22 cellular contexts compared by ENCODE assay signal in the genomic region with DNA sequence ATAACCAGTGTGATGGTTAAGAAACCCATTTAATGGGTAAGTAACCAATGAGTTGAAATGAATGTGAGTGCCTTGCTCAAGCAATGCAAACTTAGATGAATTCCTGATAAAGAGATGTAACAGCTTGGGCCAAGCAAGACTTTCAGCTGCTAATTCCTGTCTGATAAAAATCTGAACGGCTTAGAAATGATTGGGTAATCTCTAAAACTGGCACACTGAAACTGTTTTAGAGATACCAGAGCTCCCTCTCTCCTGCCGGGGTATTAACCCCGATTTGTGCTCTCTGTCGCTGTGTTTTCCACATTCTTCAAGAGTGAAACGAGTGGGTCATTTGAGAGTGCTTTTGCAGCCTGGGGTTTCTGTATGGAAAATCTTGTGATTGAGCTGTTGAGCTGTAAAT.
DNase-seq lines count a peak whose midpoint lies in the region; ATAC-seq and TF ChIP-seq lines count a peak whose summit lies in the region.
"Had no signal": no experiment of that assay in that cellular context is flagged by ENCODE, and none has a peak within 500 bp of the region (broad histone marks: within the 10 kb centered on the region; RNA-seq: fewer than 3 reads in every experiment).

No MANE protein-coding gene starts in this region.

- TF ChIP-seq CTCF in GM06990 (IDR thresholded peaks at IDR 0.05; ENCODE audit: insufficient read depth, low read length, poor library complexity, severe bottlenecking): no peak
- TF ChIP-seq CTCF in OCI-LY1 (IDR thresholded peaks at IDR 0.05; ENCODE audit: low read length): no peak
- TF ChIP-seq CTCF in esophagus squamous epithelium (IDR thresholded peaks at IDR 0.05): no peak
- TF ChIP-seq CTCF in neural crest cell (conservative IDR thresholded peaks at IDR 0.05): no peak

- H3K9me3 ChIP-seq in OCI-LY1 (ENCODE audit: low read length): peaks cover 4% of the 10 kb centered on the region; the same call in 1 of the 2 replicates
- no peaks in the 10 kb centered on the region for H3K9me3 ChIP-seq in esophagus squamous epithelium
- H3K9me3 ChIP-seq in CD4-positive, alpha-beta memory T cell (ENCODE audit: control insufficient read depth in 1 of 2, low read length in 2 of 2): no peaks in the 10 kb centered on the region
- H3K9me3 ChIP-seq: pancreas had no signal

- peak overlapping the region; percentile 75 for H3K4me2 ChIP-seq in OCI-LY1 (ENCODE audit: low read length)
- H3K4me2 ChIP-seq: KMS-11 had no signal

- peaks cover 15% of the 10 kb centered on the region for H3K36me3 Mint-ChIP-seq in neural crest cell (ENCODE audit: low read depth)
- peaks cover 0 to 12% of the 10 kb centered on the region in 2 donors for H3K36me3 Mint-ChIP-seq in CD4-positive, alpha-beta memory T cell
- no peaks in the 10 kb centered on the region for H3K36me3 Mint-ChIP-seq in T-helper 2 cell treated with Interferon-gamma antibody and Interleukin-4, amounts not matched to agents 5 μg/mL and 100 μg/mL, for 36 hours (ENCODE audit: low read depth)
- H3K36me3 Mint-ChIP-seq: activated naive CD4-positive, alpha-beta T cell treated with anti-CD3 and anti-CD28 coated beads, Interleukin-2, amount 10 ng/mL, durations not matched to agents 7 days and 5 days had no signal

- H3K4me3 Mint-ChIP-seq in neural crest cell: peak overlapping the region; percentile 81
- peak overlapping the region in 4 of 8 donors; percentile 38 to 59 (median 57) for H3K4me3 Mint-ChIP-seq in CD4-positive, alpha-beta memory T cell
- no peak overlapping the region for H3K4me3 Mint-ChIP-seq in T-helper 2 cell treated with Interferon-gamma antibody and Interleukin-4, amounts not matched to agents 5 μg/mL and 100 μg/mL, for 36 hours
- H3K4me3 Mint-ChIP-seq: activated CD4-positive, alpha-beta T cell treated with anti-CD3 and anti-CD28 coated beads, Interleukin-2, amount 10 ng/mL, durations not matched to agents 24 days and 14 days; activated naive CD4-positive, alpha-beta T cell treated with anti-CD3 and anti-CD28 coated beads, Interleukin-2, amount 10 ng/mL, durations not matched to agents 7 days and 5 days; dendritic cell treated with granulocyte-macrophage colony-stimulating factor and Interleukin-4, amounts not matched to agents 40 ng/mL and 50 ng/mL, for 4 days had no signal

- H3K27me3 ChIP-seq in GM06990 (replicated peaks; ENCODE audit: control insufficient read depth, insufficient read depth, low read length) (no peaks in the 10 kb centered on the region), OCI-LY1 (ENCODE audit: insufficient read depth, low read length) (no peaks in the 10 kb centered on the region), esophagus squamous epithelium (peaks cover 0 to 21% (median 0%) of the 10 kb centered on the region in 4 donors)
- H3K27me3 ChIP-seq in CD4-positive, alpha-beta memory T cell (ENCODE audit: insufficient read depth, low read length): no peaks in the 10 kb centered on the region
- H3K27me3 ChIP-seq: esophagus muscularis mucosa, pancreas had no signal

- TF ChIP-seq POLR2A in esophagus squamous epithelium (IDR thresholded peaks at IDR 0.05): no peak

- peaks cover 18% of the 10 kb centered on the region for H3K4me1 Mint-ChIP-seq in neural crest cell
- peaks cover 1 to 9% (median 6%) of the 10 kb centered on the region in 4 donors for H3K4me1 Mint-ChIP-seq in CD4-positive, alpha-beta memory T cell
- H3K4me1 Mint-ChIP-seq in T-helper 2 cell treated with Interferon-gamma antibody and Interleukin-4, amounts not matched to agents 5 μg/mL and 100 μg/mL, for 36 hours (ENCODE audit: low read depth): no peaks in the 10 kb centered on the region
- H3K4me1 Mint-ChIP-seq: activated CD4-positive, alpha-beta T cell treated with anti-CD3 and anti-CD28 coated beads, Interleukin-2, amount 10 ng/mL, durations not matched to agents 24 days and 14 days; activated naive CD4-positive, alpha-beta T cell treated with anti-CD3 and anti-CD28 coated beads, Interleukin-2, amount 10 ng/mL, durations not matched to agents 7 days and 5 days had no signal

- H3K27me3 Mint-ChIP-seq in neural crest cell (ENCODE audit: low read depth): peaks cover 72% of the 10 kb centered on the region
- H3K27me3 Mint-ChIP-seq in CD4-positive, alpha-beta memory T cell: peaks cover 23 to 27% of the 10 kb centered on the region in 2 donors
- peaks cover 30% of the 10 kb centered on the region for H3K27me3 Mint-ChIP-seq in T-helper 2 cell treated with Interferon-gamma antibody and Interleukin-4, amounts not matched to agents 5 μg/mL and 100 μg/mL, for 36 hours (ENCODE audit: low read depth)

- H3K4me3 ChIP-seq in GM06990 (replicated peaks; ENCODE audit: low read depth, low read length): peak overlapping the region; percentile 54
- peak overlapping the region; percentile 56 for H3K4me3 ChIP-seq in OCI-LY1 (ENCODE audit: low read depth, low read length, poor library complexity, severe bottlenecking)
- peak overlapping the region; percentile 51 to 70 (median 60) for H3K4me3 ChIP-seq in esophagus squamous epithelium
- H3K4me3 ChIP-seq in CD4-positive, alpha-beta memory T cell (ENCODE audit: low read length in 2 of 2): no peak overlapping the region

- intact Hi-C loops in esophagus squamous epithelium (cut with DNase I): no loop called here
- intact Hi-C loops in CD4-positive, alpha-beta memory T cell (cut with micrococcal nuclease): loop anchor here (10.0 kb wide), 1 partner anchor 98 kb away; no protein-coding TSS in a partner anchor

- no peaks in the 10 kb centered on the region for H3F3A ChIP-seq in OCI-LY1 (ENCODE audit: insufficient read depth, low read length)

- peaks cover 12% of the 10 kb centered on the region for H3K9me3 Mint-ChIP-seq in neural crest cell
- peaks cover 0 to 15% (median 11%) of the 10 kb centered on the region in 8 donors for H3K9me3 Mint-ChIP-seq in CD4-positive, alpha-beta memory T cell
- peaks cover 12% of the 10 kb centered on the region for H3K9me3 Mint-ChIP-seq in T-helper 2 cell treated with Interferon-gamma antibody and Interleukin-4, amounts not matched to agents 5 μg/mL and 100 μg/mL, for 36 hours
- H3K9me3 Mint-ChIP-seq: activated CD4-positive, alpha-beta T cell treated with anti-CD3 and anti-CD28 coated beads, Interleukin-2, amount 10 ng/mL, durations not matched to agents 24 days and 14 days had no signal

- H3K9ac ChIP-seq in OCI-LY1 (ENCODE audit: low read length): no peak overlapping the region
- H3K9ac ChIP-seq: KMS-11 had no signal

- H3K4me1 ChIP-seq in OCI-LY1 (ENCODE audit: insufficient read depth, low read length, severe bottlenecking): peaks cover 16% of the 10 kb centered on the region
- H3K4me1 ChIP-seq in esophagus squamous epithelium: peaks cover 6 to 61% (median 10%) of the 10 kb centered on the region in 3 donors
- H3K4me1 ChIP-seq in CD4-positive, alpha-beta memory T cell (ENCODE audit: insufficient read depth, low read length): peaks cover 5% of the 10 kb centered on the region
- H3K4me1 ChIP-seq: pancreas had no signal

- no peak overlapping the region for H2AFZ ChIP-seq in OCI-LY1 (ENCODE audit: low read length)

- ATAC-seq in HG02678 (IDR thresholded peaks at IDR 0.05; ENCODE audit: unreplicated experiment): no peak

- H4K20me1 ChIP-seq in OCI-LY1 (ENCODE audit: insufficient read depth, low read length): no peaks in the 10 kb centered on the region

- WGBS in esophagus squamous epithelium, 2 donors: 44 to 51% methylated on average over 5 of the region's 5 CpGs

- no peak overlapping the region for H3K27ac Mint-ChIP-seq in neural crest cell (ENCODE audit: unreplicated experiment)
- H3K27ac Mint-ChIP-seq in CD4-positive, alpha-beta memory T cell: no peak overlapping the region
- H3K27ac Mint-ChIP-seq in T-helper 2 cell treated with Interferon-gamma antibody and Interleukin-4, amounts not matched to agents 5 μg/mL and 100 μg/mL, for 36 hours: no peak overlapping the region
- H3K27ac Mint-ChIP-seq: activated CD4-positive, alpha-beta T cell treated with anti-CD3 and anti-CD28 coated beads, Interleukin-2, amount 10 ng/mL, durations not matched to agents 24 days and 14 days; activated naive CD4-positive, alpha-beta T cell treated with anti-CD3 and anti-CD28 coated beads, Interleukin-2, amount 10 ng/mL, durations not matched to agents 7 days and 5 days; dendritic cell treated with granulocyte-macrophage colony-stimulating factor and Interleukin-4, amounts not matched to agents 40 ng/mL and 50 ng/mL, for 4 days had no signal

- H3K27ac ChIP-seq in OCI-LY1 (ENCODE audit: low read depth, low read length, poor library complexity, severe bottlenecking) (no peak overlapping the region), esophagus squamous epithelium (peak overlapping the region; percentile 0 to 88 (median 75))
- H3K27ac ChIP-seq in CD4-positive, alpha-beta memory T cell (ENCODE audit: low read depth, low read length): no peak overlapping the region
- H3K27ac ChIP-seq: esophagus muscularis mucosa, HL-60, KMS-11, pancreas had no signal

- DNase-seq in GM06990 (ENCODE audit: extremely low read depth, insufficient read length) (no peak), esophagus squamous epithelium (lab: John Stamatoyannopoulos, UW) (no peak), neural crest cell (ENCODE audit: low read depth, low spot score) (no peak), HT-29 (ENCODE audit: low spot score) (no peak)
- DNase-seq in CD4-positive, alpha-beta memory T cell: no peak
- no peak for DNase-seq in T-helper 2 cell treated with Interferon-gamma antibody and Interleukin-4, amounts not matched to agents 5 μg/mL and 100 μg/mL, for 36 hours (ENCODE audit: low spot score)
- DNase-seq: activated CD4-positive, alpha-beta T cell treated with anti-CD3 and anti-CD28 coated beads, Interleukin-2, amount 10 ng/mL, durations not matched to agents 24 days and 14 days; activated naive CD4-positive, alpha-beta T cell treated with anti-CD3 and anti-CD28 coated beads, Interleukin-2, amount 10 ng/mL, durations not matched to agents 7 days and 5 days; activated T-cell treated with anti-CD3 and anti-CD28 coated beads for 4 hours; GF-D8; NCI-H1048; NCI-H2107; NCI-H774; pancreas; stimulated activated CD4-positive, alpha-beta T cell treated with anti-CD3 and anti-CD28 coated beads, Interleukin-4, amount 100 ng/mL, for 1 hour; substantia nigra had no signal

- no peaks in the 10 kb centered on the region for H3K79me2 ChIP-seq in OCI-LY1 (ENCODE audit: insufficient read depth, low read length)

- no peaks in the 10 kb centered on the region for H3K36me3 ChIP-seq in GM06990 (ENCODE audit: control insufficient read depth, insufficient read depth, low read length)
- peaks cover 10% of the 10 kb centered on the region; the same call in 1 of the 2 replicates for H3K36me3 ChIP-seq in OCI-LY1 (ENCODE audit: insufficient read depth, low read length)
- H3K36me3 ChIP-seq in esophagus squamous epithelium: no peaks in the 10 kb centered on the region
- no peaks in the 10 kb centered on the region for H3K36me3 ChIP-seq in CD4-positive, alpha-beta memory T cell (ENCODE audit: insufficient read depth, low read length)
- H3K36me3 ChIP-seq: esophagus muscularis mucosa, pancreas had no signal

- H3K9me2 ChIP-seq in OCI-LY1 (ENCODE audit: low read depth, low read length): no peaks in the 10 kb centered on the region

- POLR2A ChIA-PET in CD4-positive, alpha-beta memory T cell (lab: Charles Lee; ENCODE audit: partially characterized antibody): interaction anchor here (0.8 kb wide), 1 partner anchor 73 kb away, joined by 3 read pairs; no protein-coding TSS in a partner anchor

- CTCF ChIA-PET in CD4-positive, alpha-beta memory T cell (lab: Charles Lee; ENCODE audit: partially characterized antibody): interaction anchor here (0.6 to 0.8 kb wide), 2 partner anchors 101 to 120 kb away, joined by 3 read pairs; no protein-coding TSS in a partner anchor

Comparison
In these comparisons a context has a peak if more than half of its experiments do, and no peak if none do; other contexts are left out.
1. H3K4me3 ChIP-seq: peak in GM06990 (single experiment), OCI-LY1 (single experiment) and esophagus squamous epithelium (4 of 4); none in CD4-positive, alpha-beta memory T cell (0 of 2).
2. H3K27ac ChIP-seq: peak in esophagus squamous epithelium (4 of 4); none in OCI-LY1 (single experiment) and CD4-positive, alpha-beta memory T cell (single experiment).